1 cellular context compared by ENCODE assay signal in genomic region chr7:1668486-1668931, GRCh38.
TF ChIP-seq lines count a peak whose summit lies in the region.

No MANE protein-coding gene starts in this region.

TF ChIP-seq in HepG2, 621 proteins besides CTCF, POLR2A, EP300 and RAD21 (continued from another document):
- TF ChIP-seq, protein P1, sequence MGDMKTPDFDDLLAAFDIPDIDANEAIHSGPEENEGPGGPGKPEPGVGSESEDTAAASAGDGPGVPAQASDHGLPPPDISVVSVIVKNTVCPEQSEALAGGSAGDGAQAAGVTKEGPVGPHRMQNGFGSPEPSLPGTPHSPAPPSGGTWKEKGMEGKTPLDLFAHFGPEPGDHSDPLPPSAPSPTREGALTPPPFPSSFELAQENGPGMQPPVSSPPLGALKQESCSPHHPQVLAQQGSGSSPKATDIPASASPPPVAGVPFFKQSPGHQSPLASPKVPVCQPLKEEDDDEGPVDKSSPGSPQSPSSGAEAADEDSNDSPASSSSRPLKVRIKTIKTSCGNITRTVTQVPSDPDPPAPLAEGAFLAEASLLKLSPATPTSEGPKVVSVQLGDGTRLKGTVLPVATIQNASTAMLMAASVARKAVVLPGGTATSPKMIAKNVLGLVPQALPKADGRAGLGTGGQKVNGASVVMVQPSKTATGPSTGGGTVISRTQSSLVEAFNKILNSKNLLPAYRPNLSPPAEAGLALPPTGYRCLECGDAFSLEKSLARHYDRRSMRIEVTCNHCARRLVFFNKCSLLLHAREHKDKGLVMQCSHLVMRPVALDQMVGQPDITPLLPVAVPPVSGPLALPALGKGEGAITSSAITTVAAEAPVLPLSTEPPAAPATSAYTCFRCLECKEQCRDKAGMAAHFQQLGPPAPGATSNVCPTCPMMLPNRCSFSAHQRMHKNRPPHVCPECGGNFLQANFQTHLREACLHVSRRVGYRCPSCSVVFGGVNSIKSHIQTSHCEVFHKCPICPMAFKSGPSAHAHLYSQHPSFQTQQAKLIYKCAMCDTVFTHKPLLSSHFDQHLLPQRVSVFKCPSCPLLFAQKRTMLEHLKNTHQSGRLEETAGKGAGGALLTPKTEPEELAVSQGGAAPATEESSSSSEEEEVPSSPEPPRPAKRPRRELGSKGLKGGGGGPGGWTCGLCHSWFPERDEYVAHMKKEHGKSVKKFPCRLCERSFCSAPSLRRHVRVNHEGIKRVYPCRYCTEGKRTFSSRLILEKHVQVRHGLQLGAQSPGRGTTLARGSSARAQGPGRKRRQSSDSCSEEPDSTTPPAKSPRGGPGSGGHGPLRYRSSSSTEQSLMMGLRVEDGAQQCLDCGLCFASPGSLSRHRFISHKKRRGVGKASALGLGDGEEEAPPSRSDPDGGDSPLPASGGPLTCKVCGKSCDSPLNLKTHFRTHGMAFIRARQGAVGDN (CRISPR knock-in tag; IDR thresholded peaks at IDR 0.05) = peak; percentile 54
- TF ChIP-seq PHF21A (CRISPR knock-in tag; IDR thresholded peaks at IDR 0.05) = no peak
- peak; percentile 50 for TF ChIP-seq ZFY (CRISPR knock-in tag; IDR thresholded peaks at IDR 0.05)
- TF ChIP-seq KDM5B (CRISPR knock-in tag; IDR thresholded peaks at IDR 0.05; ENCODE audit: borderline replicate concordance) = no peak
- peak; percentile 42; the same call in 1 of the 2 replicates for TF ChIP-seq PHF8 (CRISPR knock-in tag; IDR thresholded peaks at IDR 0.05)
- no peak for TF ChIP-seq ZNF784 (CRISPR knock-in tag; IDR thresholded peaks at IDR 0.05; ENCODE audit: borderline replicate concordance)
- 0 out of 2 replicates have a peak, but pooled peaks have one; percentile 26 for TF ChIP-seq HNRNPL (IDR thresholded peaks at IDR 0.05; ENCODE audit: low read depth, low read length)
- peak; percentile 82 for TF ChIP-seq FOXA3 (CRISPR knock-in tag; IDR thresholded peaks at IDR 0.05)
- TF ChIP-seq ZFX (CRISPR knock-in tag; IDR thresholded peaks at IDR 0.05; ENCODE audit: low read depth) = peak; percentile 83
- TF ChIP-seq FOXA1 (IDR thresholded peaks at IDR 0.05) = no peak
- TF ChIP-seq FOXA1 (CRISPR knock-in tag; IDR thresholded peaks at IDR 0.05) = peak; percentile 73
- 0 out of 2 replicates have a peak, but pooled peaks have one; percentile 21 for TF ChIP-seq MYC (CRISPR knock-in tag; IDR thresholded peaks at IDR 0.05; ENCODE audit: borderline replicate concordance)
- peak; percentile 65; the same call in 1 of the 2 replicates for TF ChIP-seq UBTF (CRISPR knock-in tag; IDR thresholded peaks at IDR 0.05)
- TF ChIP-seq ELF1 (CRISPR knock-in tag; IDR thresholded peaks at IDR 0.05) = no peak
- no peak for TF ChIP-seq HOXA9 (CRISPR knock-in tag; IDR thresholded peaks at IDR 0.05; ENCODE audit: borderline replicate concordance)
- no peak for TF ChIP-seq LCORL (IDR thresholded peaks at IDR 0.05)
- TF ChIP-seq LCORL (CRISPR knock-in tag; IDR thresholded peaks at IDR 0.05) = no peak
- TF ChIP-seq ZSCAN9 (CRISPR knock-in tag; IDR thresholded peaks at IDR 0.05; ENCODE audit: borderline replicate concordance) = no peak
- no peak for TF ChIP-seq KLF9 (CRISPR knock-in tag; IDR thresholded peaks at IDR 0.05; ENCODE audit: low read depth)
- no peak for TF ChIP-seq PAF1 (CRISPR knock-in tag; IDR thresholded peaks at IDR 0.05)
- TF ChIP-seq, protein P2, sequence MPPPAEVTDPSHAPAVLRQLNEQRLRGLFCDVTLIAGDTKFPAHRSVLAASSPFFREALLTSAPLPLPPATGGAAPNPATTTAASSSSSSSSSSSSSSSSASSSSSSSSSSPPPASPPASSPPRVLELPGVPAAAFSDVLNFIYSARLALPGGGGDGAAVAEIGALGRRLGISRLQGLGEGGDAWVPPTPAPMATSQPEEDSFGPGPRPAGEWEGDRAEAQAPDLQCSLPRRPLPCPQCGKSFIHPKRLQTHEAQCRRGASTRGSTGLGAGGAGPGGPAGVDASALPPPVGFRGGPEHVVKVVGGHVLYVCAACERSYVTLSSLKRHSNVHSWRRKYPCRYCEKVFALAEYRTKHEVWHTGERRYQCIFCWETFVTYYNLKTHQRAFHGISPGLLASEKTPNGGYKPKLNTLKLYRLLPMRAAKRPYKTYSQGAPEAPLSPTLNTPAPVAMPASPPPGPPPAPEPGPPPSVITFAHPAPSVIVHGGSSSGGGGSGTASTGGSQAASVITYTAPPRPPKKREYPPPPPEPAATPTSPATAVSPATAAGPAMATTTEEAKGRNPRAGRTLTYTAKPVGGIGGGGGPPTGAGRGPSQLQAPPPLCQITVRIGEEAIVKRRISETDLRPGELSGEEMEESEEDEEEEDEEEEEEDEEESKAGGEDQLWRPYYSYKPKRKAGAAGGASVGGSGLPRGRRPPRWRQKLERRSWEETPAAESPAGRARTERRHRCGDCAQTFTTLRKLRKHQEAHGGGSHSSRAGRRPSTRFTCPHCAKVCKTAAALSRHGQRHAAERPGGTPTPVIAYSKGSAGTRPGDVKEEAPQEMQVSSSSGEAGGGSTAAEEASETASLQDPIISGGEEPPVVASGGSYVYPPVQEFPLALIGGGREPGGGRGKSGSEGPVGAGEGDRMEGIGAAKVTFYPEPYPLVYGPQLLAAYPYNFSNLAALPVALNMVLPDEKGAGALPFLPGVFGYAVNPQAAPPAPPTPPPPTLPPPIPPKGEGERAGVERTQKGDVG (CRISPR knock-in tag; IDR thresholded peaks at IDR 0.05; ENCODE audit: borderline replicate concordance) = no peak
- TF ChIP-seq ZNF17 (CRISPR knock-in tag; IDR thresholded peaks at IDR 0.05) = no peak
- TF ChIP-seq GATAD2A (CRISPR knock-in tag; IDR thresholded peaks at IDR 0.05) = peak; percentile 32; the same call in 1 of the 2 replicates
- no peak for TF ChIP-seq ZNF274 (CRISPR knock-in tag; IDR thresholded peaks at IDR 0.05)
- TF ChIP-seq NFATC3 (CRISPR knock-in tag; IDR thresholded peaks at IDR 0.05) = no peak
- no peak for TF ChIP-seq ZNF891 (CRISPR knock-in tag; IDR thresholded peaks at IDR 0.05)
